Comparison of ENCODE assay signal across 8 cellular contexts in genomic region chr3:63863150-63864007, GRCh38. TPM values are rescaled to one million over a fixed set of nuclear protein-coding genes. Genes with fewer than 3 reads are reported as not detected.
DNase-seq lines count a peak whose midpoint lies in the region; ATAC-seq and TF ChIP-seq lines count a peak whose summit lies in the region.

Gene ATXN7, plus strand, starts transcription at chr3:63863867. Its CDS starts 48,732 bp downstream, at chr3:63912599.
Gene THOC7, minus strand, starts transcription at chr3:63863805. Its CDS starts 15 bp downstream, at chr3:63863790.

- peak within 1 kb of the TSS; percentile 98 for H3K4me2 ChIP-seq in OCI-LY7 (ENCODE audit: low read length)

- ATAC-seq in GM18861 (IDR thresholded peaks at IDR 0.05; ENCODE audit: unreplicated experiment) (peak; percentile 54), HG03066 (IDR thresholded peaks at IDR 0.05; ENCODE audit: low read depth, unreplicated experiment) (peak; percentile 63)
- ATAC-seq in naive thymus-derived CD8-positive, alpha-beta T cell: peak; percentile 82 to 84

- H3K36me3 Mint-ChIP-seq in activated T-helper 1 cell treated with anti-CD3 and anti-CD28 coated beads, Interleukin-12 subunit alpha, Interleukin-12 subunit beta, Interleukin-2, Interleukin-4 antibody, amounts not matched to agents 30 ng/mL and 10 ng/mL and 1 ng/mL, durations not matched to agents 14 hours and 24 hours and 36 hours (ENCODE audit: low read depth): peaks cover 24% of the 10 kb centered on the region
- H3K36me3 Mint-ChIP-seq in naive thymus-derived CD8-positive, alpha-beta T cell: peaks cover 0 to 12% (median 7%) of the 10 kb centered on the region in 3 donors
- peaks cover 39% of the 10 kb centered on the region for H3K36me3 Mint-ChIP-seq in stimulated activated naive CD8-positive, alpha-beta T cell treated with anti-CD3 and anti-CD28 coated beads, Interleukin-15, Interleukin-2, amounts not matched to agents 100 ng/mL and 50 ng/mL, for 24 hours (ENCODE audit: low read depth)

- H3K4me3 ChIP-seq in OCI-LY7 (ENCODE audit: low read depth, low read length, poor library complexity, severe bottlenecking): peak within 1 kb of the TSS; percentile 95

- no peak for TF ChIP-seq CTCF in OCI-LY7 (conservative IDR thresholded peaks at IDR 0.05; ENCODE audit: low read length)

- POLR2A ChIA-PET in OCI-LY7 (lab: Charles Lee): interaction anchor here (0.5 to 0.7 kb wide), 2 partner anchors 14 to 93 kb away, joined by 4 to 5 read pairs; no protein-coding TSS in a partner anchor
- POLR2A ChIA-PET in naive thymus-derived CD8-positive, alpha-beta T cell (lab: Charles Lee): interaction anchor here (1.0 to 2.8 kb wide), 5 partner anchors 13 to 159 kb away, joined by 3 to 11 read pairs (median 3); partner anchors contain the start of gene SCAANT1

- H3K27me3 Mint-ChIP-seq in activated T-helper 1 cell treated with anti-CD3 and anti-CD28 coated beads, Interleukin-12 subunit alpha, Interleukin-12 subunit beta, Interleukin-2, Interleukin-4 antibody, amounts not matched to agents 30 ng/mL and 10 ng/mL and 1 ng/mL, durations not matched to agents 14 hours and 24 hours and 36 hours (ENCODE audit: insufficient read depth): no peaks in the 10 kb centered on the region
- H3K27me3 Mint-ChIP-seq in naive thymus-derived CD8-positive, alpha-beta T cell: no peaks in the 10 kb centered on the region
- H3K27me3 Mint-ChIP-seq in stimulated activated naive CD8-positive, alpha-beta T cell treated with anti-CD3 and anti-CD28 coated beads, Interleukin-15, Interleukin-2, amounts not matched to agents 100 ng/mL and 50 ng/mL, for 24 hours: no peaks in the 10 kb centered on the region

- peak within 1 kb of the TSS; percentile 94 for H3K27ac Mint-ChIP-seq in activated T-helper 1 cell treated with anti-CD3 and anti-CD28 coated beads, Interleukin-12 subunit alpha, Interleukin-12 subunit beta, Interleukin-2, Interleukin-4 antibody, amounts not matched to agents 30 ng/mL and 10 ng/mL and 1 ng/mL, durations not matched to agents 14 hours and 24 hours and 36 hours
- H3K27ac Mint-ChIP-seq in naive thymus-derived CD8-positive, alpha-beta T cell: peak within 1 kb of the TSS; percentile 80 to 97 (median 94)
- peak within 1 kb of the TSS; percentile 97 for H3K27ac Mint-ChIP-seq in stimulated activated naive CD8-positive, alpha-beta T cell treated with anti-CD3 and anti-CD28 coated beads, Interleukin-15, Interleukin-2, amounts not matched to agents 100 ng/mL and 50 ng/mL, for 24 hours

- CTCF ChIA-PET in OCI-LY7 (lab: Charles Lee; ENCODE audit: unreplicated experiment): no interaction called here

- peaks cover 67% of the 10 kb centered on the region for H3K4me1 Mint-ChIP-seq in activated T-helper 1 cell treated with anti-CD3 and anti-CD28 coated beads, Interleukin-12 subunit alpha, Interleukin-12 subunit beta, Interleukin-2, Interleukin-4 antibody, amounts not matched to agents 30 ng/mL and 10 ng/mL and 1 ng/mL, durations not matched to agents 14 hours and 24 hours and 36 hours (ENCODE audit: low read depth)
- H3K4me1 Mint-ChIP-seq in naive thymus-derived CD8-positive, alpha-beta T cell: peaks cover 36 to 70% (median 67%) of the 10 kb centered on the region in 4 donors
- peaks cover 59% of the 10 kb centered on the region for H3K4me1 Mint-ChIP-seq in stimulated activated naive CD8-positive, alpha-beta T cell treated with anti-CD3 and anti-CD28 coated beads, Interleukin-15, Interleukin-2, amounts not matched to agents 100 ng/mL and 50 ng/mL, for 24 hours (ENCODE audit: low read depth)

- no peaks in the 10 kb centered on the region for H3K9me2 ChIP-seq in OCI-LY7 (ENCODE audit: insufficient read depth, low read length)

- intact Hi-C loops in OCI-LY7 (cut with micrococcal nuclease; ENCODE audit: unreplicated experiment): loop anchor here (5.0 kb wide), 1 partner anchor 49 kb away; the partner anchor contains the start of gene SCAANT1
- intact Hi-C loops in activated T-helper 1 cell treated with anti-CD3 and anti-CD28 coated beads, Interleukin-12 subunit alpha, Interleukin-12 subunit beta, Interleukin-2, Interleukin-4 antibody, amounts not matched to agents 30 ng/mL and 10 ng/mL and 1 ng/mL, durations not matched to agents 14 hours and 24 hours and 36 hours (cut with micrococcal nuclease): loop anchor here (1.0 to 5.0 kb wide), 5 partner anchors 48 to 619 kb away; partner anchors contain the start of gene PSMD6

- H3K9me3 Mint-ChIP-seq in activated T-helper 1 cell treated with anti-CD3 and anti-CD28 coated beads, Interleukin-12 subunit alpha, Interleukin-12 subunit beta, Interleukin-2, Interleukin-4 antibody, amounts not matched to agents 30 ng/mL and 10 ng/mL and 1 ng/mL, durations not matched to agents 14 hours and 24 hours and 36 hours: no peaks in the 10 kb centered on the region
- H3K9me3 Mint-ChIP-seq in naive thymus-derived CD8-positive, alpha-beta T cell: no peaks in the 10 kb centered on the region
- no peaks in the 10 kb centered on the region for H3K9me3 Mint-ChIP-seq in stimulated activated naive CD8-positive, alpha-beta T cell treated with anti-CD3 and anti-CD28 coated beads, Interleukin-15, Interleukin-2, amounts not matched to agents 100 ng/mL and 50 ng/mL, for 24 hours

- peaks cover 93% of the 10 kb centered on the region for H3K79me2 ChIP-seq in OCI-LY7 (ENCODE audit: insufficient read depth, low read depth, low read length)

- peaks cover 15% of the 10 kb centered on the region for H4K20me1 ChIP-seq in OCI-LY7 (ENCODE audit: insufficient read depth, low read length)

- H3K36me3 ChIP-seq in OCI-LY7 (ENCODE audit: insufficient read depth, low read length): peaks cover 23% of the 10 kb centered on the region

- peak within 1 kb of the TSS; percentile 71 for H3K27ac ChIP-seq in OCI-LY7 (ENCODE audit: low read depth, low read length, poor library complexity, severe bottlenecking)

- peak within 1 kb of the TSS; percentile 80 for H2AFZ ChIP-seq in OCI-LY7 (ENCODE audit: low read length)

- no TSS peak for BruUV-seq in OCI-LY7 (replicated peaks; lab: Mats Ljungman, UMichigan)

- DNase-seq in AG08395 (ENCODE audit: low spot score) (peak; percentile 78), OCI-LY7 (ENCODE audit: low spot score) (peak; percentile 72), fibroblast of gingiva (ENCODE audit: low read depth) (peak; percentile 61)
- DNase-seq in activated T-helper 1 cell treated with anti-CD3 and anti-CD28 coated beads, Interleukin-12 subunit alpha, Interleukin-12 subunit beta, Interleukin-2, Interleukin-4 antibody, amounts not matched to agents 30 ng/mL and 10 ng/mL and 1 ng/mL, durations not matched to agents 14 hours and 24 hours and 36 hours (ENCODE audit: low spot score): peak; percentile 72
- peak; percentile 56 to 79 (median 67) for DNase-seq in naive thymus-derived CD8-positive, alpha-beta T cell

- H3K4me1 ChIP-seq in OCI-LY7 (ENCODE audit: insufficient read depth, low read length, poor library complexity, severe bottlenecking): peaks cover 21% of the 10 kb centered on the region

- no peaks in the 10 kb centered on the region for H3K9me3 ChIP-seq in OCI-LY7 (ENCODE audit: low read length)

- H3K4me3 Mint-ChIP-seq in activated T-helper 1 cell treated with anti-CD3 and anti-CD28 coated beads, Interleukin-12 subunit alpha, Interleukin-12 subunit beta, Interleukin-2, Interleukin-4 antibody, amounts not matched to agents 30 ng/mL and 10 ng/mL and 1 ng/mL, durations not matched to agents 14 hours and 24 hours and 36 hours: peak within 1 kb of the TSS; percentile 91
- peak within 1 kb of the TSS; percentile 88 to 96 (median 93) for H3K4me3 Mint-ChIP-seq in naive thymus-derived CD8-positive, alpha-beta T cell
- H3K4me3 Mint-ChIP-seq in stimulated activated naive CD8-positive, alpha-beta T cell treated with anti-CD3 and anti-CD28 coated beads, Interleukin-15, Interleukin-2, amounts not matched to agents 100 ng/mL and 50 ng/mL, for 24 hours: peak within 1 kb of the TSS; percentile 99

RNA-seq across cellular contexts. Expression of gene ATXN7, which starts in this region (rescaled TPM):
- total RNA-seq in OCI-LY7 (2014; rRNA removed; shearing (Covaris generic)): 14.3 and 15.2 TPM in 2 replicates
- 35.2 and 42.2 TPM in 2 replicates for total RNA-seq in OCI-LY7 (2022)
- 40.7 and 48.2 TPM in 2 replicates for total RNA-seq in activated T-helper 1 cell treated with anti-CD3 and anti-CD28 coated beads, Interleukin-12 subunit alpha, Interleukin-12 subunit beta, Interleukin-2, Interleukin-4 antibody, amounts not matched to agents 30 ng/mL and 10 ng/mL and 1 ng/mL, durations not matched to agents 14 hours and 24 hours and 36 hours
- total RNA-seq in naive thymus-derived CD8-positive, alpha-beta T cell: 100 to 1,000 TPM; 161 to 162 TPM
- 10 to 100 TPM; 18.0 to 29.8 (median 21.9) TPM for polyA plus RNA-seq in naive thymus-derived CD8-positive, alpha-beta T cell

RNA-seq across cellular contexts. Expression of gene THOC7, which starts in this region (rescaled TPM):
- 62.2 and 62.9 TPM in 2 replicates for total RNA-seq in OCI-LY7 (2014; rRNA removed; shearing (Covaris generic))
- total RNA-seq in OCI-LY7 (2022): 101 and 103 TPM in 2 replicates
- 100 and 106 TPM in 2 replicates for total RNA-seq in activated T-helper 1 cell treated with anti-CD3 and anti-CD28 coated beads, Interleukin-12 subunit alpha, Interleukin-12 subunit beta, Interleukin-2, Interleukin-4 antibody, amounts not matched to agents 30 ng/mL and 10 ng/mL and 1 ng/mL, durations not matched to agents 14 hours and 24 hours and 36 hours
- 10 to 100 TPM; 52.2 to 52.5 TPM for total RNA-seq in naive thymus-derived CD8-positive, alpha-beta T cell
- polyA plus RNA-seq in naive thymus-derived CD8-positive, alpha-beta T cell: 100 to 1,000 TPM in 1 of 3 donors, 10 to 100 TPM in 2; 79.9 to 116 (median 100.0) TPM

Comparison
In these comparisons a context has a peak if more than half of its experiments do, and no peak if none do; other contexts are left out.
1. Peak in every context shown above with its lines: DNase-seq, ATAC-seq, H3K4me3 ChIP-seq and H3K27ac ChIP-seq.